In genomic region chr18:5052491-5052890, GRCh38 we compare ENCODE assay signal across 28 cellular contexts.
"Had no signal": no experiment of that assay in that cellular context is flagged by ENCODE, and none has a peak within 500 bp of the region (broad histone marks: within the 10 kb centered on the region; RNA-seq: fewer than 3 reads in every experiment).

No MANE protein-coding gene starts in this region.

- H3K27ac ChIP-seq: cardiac muscle cell, SK-N-MC had no signal

- H3K27me3 Mint-ChIP-seq: activated CD4-positive, alpha-beta memory T cell treated with anti-CD3 and anti-CD28 coated beads for 36 hours; activated naive CD8-positive, alpha-beta T cell had no signal

- H3K27ac Mint-ChIP-seq: activated B cell treated with CpG ODN at 0.5 μM for 24 hours; activated CD4-positive, alpha-beta memory T cell treated with anti-CD3 and anti-CD28 coated beads for 36 hours; activated CD4-positive, alpha-beta T cell treated with anti-CD3 and anti-CD28 coated beads, Interleukin-2, amount 10 ng/mL, durations not matched to agents 7 days and 5 days; activated naive CD4-positive, alpha-beta T cell treated with anti-CD3 and anti-CD28 coated beads for 36 hours; activated naive CD8-positive, alpha-beta T cell; brain; T-cell had no signal

- ATAC-seq: activated T-cell treated with anti-CD3 and anti-CD28 coated beads, Interleukin-2, amount 50 U/mL, for 4 hours; PC-3; T-cell had no signal

- DNase-seq: activated B cell treated with CpG ODN at 0.5 μM for 24 hours; activated CD4-positive, alpha-beta memory T cell treated with anti-CD3 and anti-CD28 coated beads for 36 hours; activated CD4-positive, alpha-beta T cell treated with anti-CD3 and anti-CD28 coated beads for 1 hour; activated CD4-positive, alpha-beta T cell treated with anti-CD3 and anti-CD28 coated beads, Interleukin-2, amount 10 ng/mL, durations not matched to agents 7 days and 5 days; activated CD8-positive, alpha-beta memory T cell treated with anti-CD3 and anti-CD28 coated beads for 24 hours; activated gamma-delta T cell; activated naive CD4-positive, alpha-beta T cell treated with anti-CD3 and anti-CD28 coated beads for 36 hours; activated T-cell treated with anti-CD3 and anti-CD28 coated beads, Interleukin-2, amount 50 U/mL, for 4 hours; amygdala; Karpas-422; MM.1S; NCI-H1105; NCI-H1436; NCI-H187; NCI-H2081 treated with DMSO at 0.1 percent for 48 hours; NCI-H2171 treated with DMSO at 0.1 percent for 48 hours; NCI-H226; NCI-H510A; NCI-H526 treated with DMSO at 0.1 percent for 48 hours; PC-3; SHP77 treated with DMSO at 0.1 percent for 48 hours; T-cell; T-helper 2 cell; T1000 had no signal

- H3K27me3 ChIP-seq: cardiac muscle cell had no signal

- H3K9me3 Mint-ChIP-seq: activated CD4-positive, alpha-beta memory T cell treated with anti-CD3 and anti-CD28 coated beads for 36 hours; activated CD4-positive, alpha-beta T cell treated with anti-CD3 and anti-CD28 coated beads, Interleukin-2, amount 10 ng/mL, durations not matched to agents 7 days and 5 days; activated naive CD4-positive, alpha-beta T cell treated with anti-CD3 and anti-CD28 coated beads for 36 hours; activated T-cell treated with anti-CD3 and anti-CD28 coated beads, Interleukin-2, amount 50 U/mL, for 4 hours; T-cell had no signal

- H3K36me3 ChIP-seq: cardiac muscle cell had no signal

- H3K36me3 Mint-ChIP-seq: activated CD4-positive, alpha-beta memory T cell treated with anti-CD3 and anti-CD28 coated beads for 36 hours; activated naive CD8-positive, alpha-beta T cell; brain; T-cell had no signal

- H3K4me1 Mint-ChIP-seq: activated B cell treated with CpG ODN at 0.5 μM for 24 hours had no signal

- H3K4me3 ChIP-seq: cardiac muscle cell, SK-N-MC had no signal

- H3K4me3 Mint-ChIP-seq: activated B cell treated with CpG ODN at 0.5 μM for 24 hours; activated CD4-positive, alpha-beta memory T cell treated with anti-CD3 and anti-CD28 coated beads for 36 hours; activated CD4-positive, alpha-beta T cell treated with anti-CD3 and anti-CD28 coated beads, Interleukin-2, amount 10 ng/mL, durations not matched to agents 7 days and 5 days; activated naive CD4-positive, alpha-beta T cell treated with anti-CD3 and anti-CD28 coated beads for 36 hours; activated naive CD8-positive, alpha-beta T cell; activated T-cell treated with anti-CD3 and anti-CD28 coated beads, Interleukin-2, amount 50 U/mL, for 4 hours; brain; T-cell had no signal
